17 cellular contexts compared by ENCODE assay signal in genomic region chr4:135239964-135240363, GRCh38.
DNase-seq lines count a peak whose midpoint lies in the region; ATAC-seq and TF ChIP-seq lines count a peak whose summit lies in the region.
"Had no signal": no experiment of that assay in that cellular context is flagged by ENCODE, and none has a peak within 500 bp of the region (broad histone marks: within the 10 kb centered on the region; RNA-seq: fewer than 3 reads in every experiment).

No MANE protein-coding gene starts in this region.

- POLR2A ChIA-PET in CD4-positive, alpha-beta memory T cell (lab: Charles Lee; ENCODE audit: partially characterized antibody), result no interaction called here

- peak overlapping the region; percentile 44 for H3K4me2 ChIP-seq in fibroblast of lung (ENCODE audit: extremely low read depth, insufficient read depth, low read length)
- H3K4me2 ChIP-seq: GM23338 had no signal

- no peak overlapping the region for H3K27ac Mint-ChIP-seq in CD4-positive, alpha-beta memory T cell
- H3K27ac Mint-ChIP-seq: CD4-positive, alpha-beta T cell; GM23338 had no signal

- no peak overlapping the region for H3K9ac ChIP-seq in fibroblast of lung (ENCODE audit: insufficient read depth, low read length)

- no peaks in the 10 kb centered on the region for H4K20me1 ChIP-seq in fibroblast of lung (ENCODE audit: control insufficient read depth, extremely low read depth, insufficient read depth, low read length)

- no peaks in the 10 kb centered on the region for H3K4me1 Mint-ChIP-seq in CD4-positive, alpha-beta memory T cell

- H3K9me3 Mint-ChIP-seq in CD4-positive, alpha-beta memory T cell, result peaks cover 0 to 6% (median 4%) of the 10 kb centered on the region in 8 donors
- H3K9me3 Mint-ChIP-seq: CD4-positive, alpha-beta T cell; GM23338 had no signal

- H3K36me3 ChIP-seq in fibroblast of lung (ENCODE audit: control insufficient read depth, insufficient read depth, low read length), result no peaks in the 10 kb centered on the region
- H3K36me3 ChIP-seq in CD4-positive, alpha-beta memory T cell (ENCODE audit: insufficient read depth, low read length), result no peaks in the 10 kb centered on the region
- H3K36me3 ChIP-seq: BE2C had no signal

- DNase-seq in HCEC 1CT (peak; percentile 2), NCI-H226 (peak; percentile 24), fibroblast of lung (ENCODE audit: low read depth in 2 of 2) (no peak), foreskin fibroblast (no peak), ureter (ENCODE audit: low spot score) (no peak)
- DNase-seq in CD4-positive, alpha-beta memory T cell, result no peak
- DNase-seq: ACHN; BE2C; C1 segment of cervical spinal cord; CD4-positive, alpha-beta T cell; DMS153; DMS79; KG1 had no signal

- no peaks in the 10 kb centered on the region for H3K27me3 ChIP-seq in fibroblast of lung (ENCODE audit: control insufficient read depth, insufficient read depth, low read length)
- no peaks in the 10 kb centered on the region for H3K27me3 ChIP-seq in CD4-positive, alpha-beta memory T cell (ENCODE audit: insufficient read depth, low read length)
- H3K27me3 ChIP-seq: BE2C had no signal

- ATAC-seq in GM19328 (IDR thresholded peaks at IDR 0.05; ENCODE audit: unreplicated experiment), result no peak
- ATAC-seq: GM23338, HCT116, HepG2 had no signal

- H2AFZ ChIP-seq in fibroblast of lung (ENCODE audit: low read length), result no peak overlapping the region

- H3K4me1 ChIP-seq in fibroblast of lung (ENCODE audit: control insufficient read depth, extremely low read depth, insufficient read depth, low read length), result peaks cover 2% of the 10 kb centered on the region
- no peaks in the 10 kb centered on the region for H3K4me1 ChIP-seq in CD4-positive, alpha-beta memory T cell (ENCODE audit: insufficient read depth, low read length)
- H3K4me1 ChIP-seq: BE2C had no signal

- H3K4me3 Mint-ChIP-seq in CD4-positive, alpha-beta memory T cell, result no peak overlapping the region
- H3K4me3 Mint-ChIP-seq: CD4-positive, alpha-beta T cell; GM23338 had no signal

- CTCF ChIA-PET in CD4-positive, alpha-beta memory T cell (lab: Charles Lee; ENCODE audit: partially characterized antibody), result no interaction called here

- H3K27ac ChIP-seq in fibroblast of lung (ENCODE audit: insufficient read depth, low read length), result no peak overlapping the region
- H3K27ac ChIP-seq in CD4-positive, alpha-beta memory T cell (ENCODE audit: low read depth, low read length), result no peak overlapping the region

- H3K27me3 Mint-ChIP-seq in CD4-positive, alpha-beta memory T cell, result no peaks in the 10 kb centered on the region
- H3K27me3 Mint-ChIP-seq: CD4-positive, alpha-beta T cell had no signal

- no peak for TF ChIP-seq CTCF in fibroblast of lung (conservative IDR thresholded peaks at IDR 0.05 in 1 of 2, IDR thresholded peaks at IDR 0.05 in 1 of 2; ENCODE audit: low read depth in 1 of 2, low read length in 2 of 2)
- TF ChIP-seq CTCF in foreskin fibroblast (IDR thresholded peaks at IDR 0.05; ENCODE audit: low read depth, low read length), result no peak

- intact Hi-C loops in CD4-positive, alpha-beta memory T cell (cut with micrococcal nuclease), result no loop called here

- no peaks in the 10 kb centered on the region for H3K79me2 ChIP-seq in fibroblast of lung (ENCODE audit: control insufficient read depth, insufficient read depth, low read length)

- no peaks in the 10 kb centered on the region for H3K36me3 Mint-ChIP-seq in CD4-positive, alpha-beta memory T cell

- H3K4me3 ChIP-seq in fibroblast of lung (replicated peaks in 1 of 4; ENCODE audit: control extremely low read depth in 1 of 4, insufficient read depth in 1 of 4, low read depth in 3 of 4, low read length in 4 of 4) (no peak overlapping the region), foreskin fibroblast (ENCODE audit: low read depth in 1 of 2, low read length in 2 of 2) (no peak overlapping the region)
- no peak overlapping the region for H3K4me3 ChIP-seq in CD4-positive, alpha-beta memory T cell (ENCODE audit: low read length in 2 of 2)
- H3K4me3 ChIP-seq: GM23338 had no signal

- H3K9me3 ChIP-seq in fibroblast of lung (ENCODE audit: control insufficient read depth, insufficient read depth, low read depth, low read length), result no peaks in the 10 kb centered on the region
- no peaks in the 10 kb centered on the region for H3K9me3 ChIP-seq in CD4-positive, alpha-beta memory T cell (ENCODE audit: control insufficient read depth in 1 of 2, low read length in 2 of 2)
- H3K9me3 ChIP-seq: BE2C had no signal

Comparison
In these comparisons a context has a peak if more than half of its experiments do, and no peak if none do; other contexts are left out.
1. DNase-seq: peak in HCEC 1CT (single experiment) and NCI-H226 (single experiment); none in fibroblast of lung (0 of 2), CD4-positive, alpha-beta memory T cell (0 of 5), foreskin fibroblast (0 of 2) and ureter (single experiment).